ENCODE assay signal across 1 cellular context in the genomic region with DNA sequence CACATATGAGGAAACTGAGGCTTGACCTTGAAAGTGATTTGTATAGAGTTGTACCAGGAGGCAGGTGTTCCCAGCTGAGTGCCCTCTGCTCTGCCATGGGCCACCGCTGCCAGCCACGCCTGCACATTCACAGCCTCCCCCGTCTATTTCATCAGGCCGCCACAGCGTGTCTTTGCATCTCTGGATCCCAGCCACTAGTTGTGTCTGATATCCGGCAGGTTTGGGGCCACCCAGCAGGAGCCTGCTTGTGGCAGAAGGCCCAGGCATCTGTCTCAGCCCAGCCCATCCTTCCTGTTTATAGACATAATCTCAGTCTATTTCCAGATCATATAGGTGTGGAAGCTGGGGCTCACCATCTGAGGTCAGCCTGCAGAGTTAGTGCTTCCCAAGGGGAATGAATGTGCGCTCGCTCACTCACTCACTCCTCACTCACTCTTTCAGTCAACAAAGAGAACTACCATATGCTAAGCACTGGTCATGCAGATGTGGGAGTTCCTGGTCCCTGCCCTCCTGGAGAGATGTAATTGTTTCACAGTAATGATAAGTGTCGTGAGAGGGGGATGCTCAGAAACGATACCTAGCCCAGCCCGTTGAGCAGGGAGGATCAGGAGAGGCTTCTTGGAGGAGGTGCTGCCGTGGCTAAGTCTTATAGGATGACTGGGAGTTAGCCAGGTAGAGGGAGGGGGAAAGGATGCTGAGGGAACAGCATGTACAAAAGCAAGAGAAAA.
TF ChIP-seq lines count a peak whose summit lies in the region.

No MANE protein-coding gene starts in this region.

TF ChIP-seq in HepG2, 621 proteins besides CTCF, POLR2A, EP300 and RAD21 (continued from another document):
- TF ChIP-seq REXO4 (CRISPR knock-in tag; IDR thresholded peaks at IDR 0.05; ENCODE audit: borderline replicate concordance) (no peak), PHF21A (CRISPR knock-in tag; IDR thresholded peaks at IDR 0.05) (no peak), ZNF652 (CRISPR knock-in tag; IDR thresholded peaks at IDR 0.05; ENCODE audit: borderline replicate concordance, low read depth) (no peak), ZKSCAN5 (CRISPR knock-in tag; IDR thresholded peaks at IDR 0.05) (no peak), ZNF761 (CRISPR knock-in tag; conservative IDR thresholded peaks at IDR 0.05) (no peak), ISX (CRISPR knock-in tag; conservative IDR thresholded peaks at IDR 0.05) (no peak), ZFP90 (CRISPR knock-in tag; IDR thresholded peaks at IDR 0.05; ENCODE audit: borderline replicate concordance) (no peak)
- TF ChIP-seq, protein P1, sequence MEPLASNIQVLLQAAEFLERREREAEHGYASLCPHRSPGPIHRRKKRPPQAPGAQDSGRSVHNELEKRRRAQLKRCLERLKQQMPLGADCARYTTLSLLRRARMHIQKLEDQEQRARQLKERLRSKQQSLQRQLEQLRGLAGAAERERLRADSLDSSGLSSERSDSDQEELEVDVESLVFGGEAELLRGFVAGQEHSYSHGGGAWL (CRISPR knock-in tag; IDR thresholded peaks at IDR 0.05) = no peak
- TF ChIP-seq, protein P2, sequence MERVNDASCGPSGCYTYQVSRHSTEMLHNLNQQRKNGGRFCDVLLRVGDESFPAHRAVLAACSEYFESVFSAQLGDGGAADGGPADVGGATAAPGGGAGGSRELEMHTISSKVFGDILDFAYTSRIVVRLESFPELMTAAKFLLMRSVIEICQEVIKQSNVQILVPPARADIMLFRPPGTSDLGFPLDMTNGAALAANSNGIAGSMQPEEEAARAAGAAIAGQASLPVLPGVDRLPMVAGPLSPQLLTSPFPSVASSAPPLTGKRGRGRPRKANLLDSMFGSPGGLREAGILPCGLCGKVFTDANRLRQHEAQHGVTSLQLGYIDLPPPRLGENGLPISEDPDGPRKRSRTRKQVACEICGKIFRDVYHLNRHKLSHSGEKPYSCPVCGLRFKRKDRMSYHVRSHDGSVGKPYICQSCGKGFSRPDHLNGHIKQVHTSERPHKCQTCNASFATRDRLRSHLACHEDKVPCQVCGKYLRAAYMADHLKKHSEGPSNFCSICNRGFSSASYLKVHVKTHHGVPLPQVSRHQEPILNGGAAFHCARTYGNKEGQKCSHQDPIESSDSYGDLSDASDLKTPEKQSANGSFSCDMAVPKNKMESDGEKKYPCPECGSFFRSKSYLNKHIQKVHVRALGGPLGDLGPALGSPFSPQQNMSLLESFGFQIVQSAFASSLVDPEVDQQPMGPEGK (CRISPR knock-in tag; IDR thresholded peaks at IDR 0.05) = no peak
TF ChIP-seq in HepG2: peak in this region for 0.
